ENCODE assay signal across 9 cellular contexts in the genomic region with DNA sequence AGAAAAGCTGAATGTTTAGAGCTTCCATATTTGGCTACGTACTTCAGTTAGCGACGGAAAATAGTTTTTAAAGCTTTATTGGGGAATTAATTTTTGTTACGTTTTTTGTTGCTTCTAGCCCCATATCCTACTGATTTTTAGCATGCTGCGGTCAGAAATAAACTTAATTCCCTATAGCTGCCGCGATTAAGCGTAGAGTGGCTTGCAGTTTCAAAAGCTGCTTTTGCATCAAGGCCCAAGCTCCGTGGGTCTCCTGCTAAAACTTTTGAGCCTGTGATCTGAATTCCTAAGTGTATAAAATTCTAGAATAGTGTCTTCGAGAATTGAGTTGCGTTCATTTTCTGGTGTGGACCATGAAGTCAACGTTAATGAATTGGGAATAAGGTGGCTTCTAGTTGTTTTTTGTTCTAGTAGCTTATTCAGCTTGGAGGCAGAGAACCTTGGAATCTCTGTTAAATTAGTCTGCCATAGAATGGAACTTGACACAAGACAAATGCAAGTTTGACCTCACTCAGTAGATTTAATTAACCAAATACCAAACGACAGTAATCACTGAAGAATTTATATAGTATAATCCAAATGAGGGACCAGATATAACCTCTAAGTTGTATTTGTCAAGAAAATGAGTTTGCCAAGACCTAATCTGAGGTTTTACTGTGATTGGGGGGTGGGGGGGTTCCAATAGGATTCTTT. TPM values are rescaled to one million over a fixed set of nuclear protein-coding genes. Genes with fewer than 3 reads are reported as not detected.
DNase-seq lines count a peak whose midpoint lies in the region; ATAC-seq and TF ChIP-seq lines count a peak whose summit lies in the region.
"Had no signal": no experiment of that assay in that cellular context is flagged by ENCODE, and none has a peak within 500 bp of the region (broad histone marks: within the 10 kb centered on the region; RNA-seq: fewer than 3 reads in every experiment).

No MANE protein-coding gene starts in this region.

- 4 to 5% methylated on average over 13 of the region's 13 CpGs for WGBS in heart right ventricle, 2 donors
- WGBS in mesendoderm (ENCODE audit: extremely low coverage, insufficient coverage, low lambda C conversion rate): no CpG with 5 or more reads among the region's 13 CpGs
- WGBS in urinary bladder: 5% methylated on average over 13 of the region's 13 CpGs

- H3K9ac ChIP-seq in mesendoderm (ENCODE audit: low read length): peak overlapping the region; percentile 88

- H4K8ac ChIP-seq in mesendoderm (ENCODE audit: low read depth, low read length): no peak overlapping the region

- H3K56ac ChIP-seq in mesendoderm (ENCODE audit: low read length): peak overlapping the region; percentile 91

- no peak overlapping the region for H2BK15ac ChIP-seq in mesendoderm (replicated peaks; ENCODE audit: low read depth)

- H2BK5ac ChIP-seq in mesendoderm (ENCODE audit: low read length): no peak overlapping the region

- H3K18ac ChIP-seq in mesendoderm (ENCODE audit: low read length): no peak overlapping the region

- no peak overlapping the region for H3K4ac ChIP-seq in mesendoderm (ENCODE audit: low read depth, low read length)

- H3K23ac ChIP-seq in mesendoderm (ENCODE audit: low read length): no peak overlapping the region

- peak overlapping the region; percentile 69 to 99 (median 93) for H3K4me3 ChIP-seq in heart right ventricle
- peak overlapping the region; percentile 93 for H3K4me3 ChIP-seq in mesendoderm (ENCODE audit: low read length)
- H3K4me3 ChIP-seq in urinary bladder (ENCODE audit: low read depth, low read length): peak overlapping the region; percentile 86

- H3K4me1 ChIP-seq in heart right ventricle (peaks cover 3 to 65% (median 50%) of the 10 kb centered on the region in 9 donors), mesendoderm (ENCODE audit: control insufficient read depth, low read depth, low read length) (peaks cover 2% of the 10 kb centered on the region), urinary bladder (ENCODE audit: insufficient read depth) (no peaks in the 10 kb centered on the region)

- H3K9me3 Mint-ChIP-seq in brain: peaks cover 0 to 2% (median 0%) of the 10 kb centered on the region in 5 experiments

- peaks cover 52% of the 10 kb centered on the region for H3K79me2 ChIP-seq in mesendoderm (ENCODE audit: control insufficient read depth, insufficient read depth, low read length)

- H3K36me3 Mint-ChIP-seq in brain: peaks cover 21% of the 10 kb centered on the region

- no peak for DNase-seq in heart right ventricle
- DNase-seq in cardiac septum (ENCODE audit: low spot score): no peak
- no peak for DNase-seq in mesendoderm
- no peak for DNase-seq in NCI-H345 treated with DMSO at 0.1 percent for 48 hours (lab: John Stamatoyannopoulos, UW; ENCODE audit: unreplicated experiment)
- DNase-seq in NCI-H1417 treated with DMSO at 0.1 percent for 48 hours (lab: John Stamatoyannopoulos, UW): no peak

- H4K5ac ChIP-seq in mesendoderm (ENCODE audit: low read length): no peak overlapping the region

- TF ChIP-seq CTCF in heart right ventricle (IDR thresholded peaks at IDR 0.05) (no peak), brain (conservative IDR thresholded peaks at IDR 0.05) (no peak)

- H3K4me1 Mint-ChIP-seq in brain: peaks cover 59% of the 10 kb centered on the region

- H3K4me2 ChIP-seq in mesendoderm (ENCODE audit: low read length): peak overlapping the region; percentile 47

- peaks cover 9% of the 10 kb centered on the region for H3K27me3 Mint-ChIP-seq in brain

- H2AK5ac ChIP-seq in mesendoderm (ENCODE audit: low read length): no peak overlapping the region

- H3K36me3 ChIP-seq in heart right ventricle (peaks cover 0 to 9% (median 0%) of the 10 kb centered on the region in 9 donors), mesendoderm (ENCODE audit: control insufficient read depth, insufficient read depth, low read length) (no peaks in the 10 kb centered on the region), urinary bladder (ENCODE audit: insufficient read depth) (no peaks in the 10 kb centered on the region)

- peak overlapping the region; percentile 86 to 100 (median 99) for H3K4me3 Mint-ChIP-seq in brain

- H2BK120ac ChIP-seq in mesendoderm (ENCODE audit: low read depth, low read length): no peak overlapping the region

- H3K27me3 ChIP-seq in heart right ventricle (no peaks in the 10 kb centered on the region), mesendoderm (ENCODE audit: insufficient read depth, low read length, poor library complexity) (no peaks in the 10 kb centered on the region)

- H3K9me3 ChIP-seq in heart right ventricle: no peaks in the 10 kb centered on the region

- peak overlapping the region; percentile 93 to 99 (median 97) for H3K27ac Mint-ChIP-seq in brain

- intact Hi-C loops in heart right ventricle (cut with DNase I): loop anchor here in 7 of 10 donors (1.0 to 10.0 kb wide), 6 partner anchors 91 to 135 kb away; partner anchors contain the start of genes ATP6V1F (in 5 of the 7) and FLNC (in 2 of the 7)
- intact Hi-C loops in cardiac septum (cut with DNase I): loop anchor here (2.0 to 5.0 kb wide), 2 partner anchors 87 to 127 kb away; a partner anchor contains a TSS

- no peak for ATAC-seq in heart right ventricle
- ATAC-seq in HG02981 (IDR thresholded peaks at IDR 0.05; ENCODE audit: unreplicated experiment): no peak

- H3K27ac ChIP-seq in heart right ventricle (peak overlapping the region; percentile 49 to 97 (median 94)), mesendoderm (ENCODE audit: low read depth, low read length) (no peak overlapping the region), urinary bladder (ENCODE audit: low read depth) (no peak overlapping the region)

- peaks cover 9% of the 10 kb centered on the region for H3K79me1 ChIP-seq in mesendoderm (ENCODE audit: low read length)

RNA-seq across cellular contexts. Expression of gene CALU, which starts 1.0 kb away (rescaled TPM):
- total RNA-seq in heart right ventricle (100 to 1,000 TPM; 197 to 333 (median 249) TPM), cardiac septum (326 TPM), urinary bladder (345 TPM)
- polyA plus RNA-seq in heart right ventricle (100 to 1,000 TPM in 1 of 2 donors, 10 to 100 TPM in 1; 39.9 to 260 TPM), brain (ENCODE audit: insufficient read depth, low read depth, low replicate concordance) (41.6 TPM), urinary bladder (173 TPM)
- polyA plus RNA-seq in mesendoderm (2013, experiment 1 of 2): 133 TPM
- 130 TPM for polyA plus RNA-seq in mesendoderm (2013, experiment 2 of 2)

RNA-seq across cellular contexts. Expression of gene OPN1SW, which starts 35.5 kb away (rescaled TPM):
- total RNA-seq in heart right ventricle: not detected
- polyA plus RNA-seq in heart right ventricle: not detected
- total RNA-seq in cardiac septum: not detected
- not detected for polyA plus RNA-seq in brain (ENCODE audit: insufficient read depth, low read depth, low replicate concordance)
- polyA plus RNA-seq in mesendoderm (2013, experiment 1 of 2): not detected
- not detected for polyA plus RNA-seq in mesendoderm (2013, experiment 2 of 2)
- not detected for total RNA-seq in urinary bladder
- polyA plus RNA-seq in urinary bladder: not detected
- total RNA-seq: G401 had no signal

RNA-seq across cellular contexts. Expression of gene CCDC136, which starts 51.6 kb away (rescaled TPM):
- total RNA-seq in heart right ventricle (10 to 100 TPM in 4 of 10 donors, 1 to 10 TPM in 6; 1.8 to 14.4 (median 8.0) TPM), cardiac septum (14.5 TPM), urinary bladder (18.4 TPM)
- polyA plus RNA-seq in heart right ventricle (10 to 100 TPM in 1 of 2 donors, 1 to 10 TPM in 1; 4.6 to 13.5 TPM), brain (ENCODE audit: insufficient read depth, low read depth, low replicate concordance) (33.2 TPM), urinary bladder (27.3 TPM)
- polyA plus RNA-seq in mesendoderm (2013, experiment 1 of 2): 7.6 TPM
- polyA plus RNA-seq in mesendoderm (2013, experiment 2 of 2): 6.9 TPM

Comparison
In these comparisons a context has a peak if more than half of its experiments do, and no peak if none do; other contexts are left out.
1. H3K27ac ChIP-seq: peak in heart right ventricle (10 of 10); none in mesendoderm (single experiment) and urinary bladder (single experiment).
2. Peak in every context shown above with its lines, with median percentiles within 50 percentile points of each other: H3K4me3 ChIP-seq.